8 cellular contexts compared by ENCODE assay signal in the genomic region with DNA sequence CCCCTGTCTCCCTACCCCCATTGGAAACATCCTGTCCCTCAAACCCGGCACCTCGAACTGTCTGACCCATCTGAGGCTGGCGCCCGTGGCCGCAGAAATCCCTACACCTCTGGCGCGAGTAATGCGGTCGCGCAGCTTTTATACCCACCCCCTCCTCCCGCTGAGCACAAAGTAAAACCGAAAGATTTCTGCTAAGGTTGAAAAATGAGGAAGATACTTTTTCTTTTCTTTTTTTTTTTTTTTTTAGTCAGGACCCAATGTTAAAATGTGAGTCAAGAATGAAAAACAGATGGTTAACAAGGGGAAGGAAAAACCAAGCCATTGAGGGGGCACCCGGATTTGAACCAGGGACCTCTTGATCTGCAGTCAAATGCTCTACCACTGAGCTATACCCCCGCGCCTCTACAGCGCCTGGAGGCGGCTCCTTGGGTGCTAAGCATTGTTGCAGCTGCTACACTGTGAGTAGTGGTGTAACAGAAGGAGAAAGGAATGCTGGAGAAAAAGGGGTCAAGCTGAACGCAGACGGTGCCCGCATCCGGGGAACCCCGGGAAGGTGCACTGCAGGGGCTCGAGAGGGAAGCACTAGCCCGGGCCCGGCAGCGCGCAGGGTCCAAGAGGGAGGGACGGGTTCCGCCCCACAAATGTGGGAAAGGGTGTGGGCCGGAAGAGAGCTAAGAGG. TPM values are rescaled to one million over a fixed set of nuclear protein-coding genes. Genes with fewer than 3 reads are reported as not detected.
DNase-seq lines count a peak whose midpoint lies in the region; ATAC-seq, FAIRE-seq and TF ChIP-seq lines count a peak whose summit lies in the region.

No MANE protein-coding gene starts in this region.

- WGBS in psoas muscle, 3 donors, result 0 to 3% (median 1%) methylated on average over 30 of the region's 30 CpGs

- peak overlapping the region; percentile 99 for H3K4me3 ChIP-seq in left ventricle myocardium inferior
- peak overlapping the region; percentile 93 for H3K4me3 ChIP-seq in psoas muscle

- intact Hi-C loops in left ventricle myocardium inferior (cut with micrococcal nuclease), result loop anchor here (10.0 kb wide), 1 partner anchor 56 kb away; the partner anchor contains the start of gene LASP1NB
- intact Hi-C loops in psoas muscle (cut with DNase I), result loop anchor here (5.0 to 10.0 kb wide), 2 partner anchors 283 to 286 kb away; partner anchors contain the start of gene PLXDC1 (in 2 of the 2)

- no peaks in the 10 kb centered on the region for H3K27me3 ChIP-seq in left ventricle myocardium inferior (ENCODE audit: low read depth)
- H3K27me3 ChIP-seq in psoas muscle (ENCODE audit: insufficient read depth in 3 of 3, low read length in 2 of 3), result no peaks in the 10 kb centered on the region

- H3K4me1 ChIP-seq in left ventricle myocardium inferior (peaks cover 57% of the 10 kb centered on the region), psoas muscle (peaks cover 26% of the 10 kb centered on the region)

- H3K9me3 ChIP-seq in left ventricle myocardium inferior (replicated peaks) (no peaks in the 10 kb centered on the region), psoas muscle (no peaks in the 10 kb centered on the region)

- peak overlapping the region; percentile 97 for H3K27ac ChIP-seq in left ventricle myocardium inferior (replicated peaks)
- H3K27ac ChIP-seq in psoas muscle, result peak overlapping the region; percentile 85

- DNase-seq in NCI-H1436 (lab: John Stamatoyannopoulos, UW), result peak; percentile 80
- DNase-seq in T-helper 1 cell, result peak; percentile 58 to 87 (median 73)
- DNase-seq in amniotic stem cell (lab: John Stamatoyannopoulos, UW), result peak; percentile 70
- DNase-seq in left ventricle myocardium inferior, result peak; percentile 85
- peak; percentile 85 to 93 for DNase-seq in psoas muscle
- peak; percentile 78 for DNase-seq in urothelium cell line (ENCODE audit: low spot score)

- peak; percentile 31 for ATAC-seq in HG02678 (IDR thresholded peaks at IDR 0.05; ENCODE audit: unreplicated experiment)
- peak; percentile 81 to 86 (median 82) for ATAC-seq in psoas muscle

- FAIRE-seq in urothelium cell line (lab: Jason Lieb, UNC), result peak; percentile 23

- peak; percentile 49 for TF ChIP-seq CTCF in GM12873 (IDR thresholded peaks at IDR 0.05; ENCODE audit: insufficient read depth, low read depth, low read length, missing control alignments)
- peak; percentile 41 for TF ChIP-seq CTCF in left ventricle myocardium inferior (IDR thresholded peaks at IDR 0.05; ENCODE audit: borderline replicate concordance)
- TF ChIP-seq CTCF in psoas muscle (IDR thresholded peaks at IDR 0.05), result peak; percentile 10

- H3K36me3 ChIP-seq in left ventricle myocardium inferior (no peaks in the 10 kb centered on the region), psoas muscle (ENCODE audit: insufficient read depth in 1 of 2, low read depth in 1 of 2) (no peaks in the 10 kb centered on the region)

RNA-seq across cellular contexts. Expression of gene LASP1, which starts 0.8 kb away (rescaled TPM):
- 29.4 TPM for total RNA-seq in left ventricle myocardium inferior
- total RNA-seq in psoas muscle, result 10 to 100 TPM; 14.6 to 20.1 (median 17.2) TPM
- 10 to 100 TPM in 2 of 3 donors, 1 to 10 TPM in 1; 8.6 to 14.0 (median 10.9) TPM for polyA plus RNA-seq in psoas muscle

RNA-seq across cellular contexts. Expression of gene RPL23, which starts 15.6 kb away (rescaled TPM):
- total RNA-seq in left ventricle myocardium inferior, result 760 TPM
- total RNA-seq in psoas muscle, result 1,000 to 10,000 TPM in 1 of 4 donors, 100 to 1,000 TPM in 3; 816 to 1,006 (median 921) TPM
- polyA plus RNA-seq in psoas muscle, result 1,000 to 10,000 TPM; 1,675 to 2,332 (median 1,765) TPM

RNA-seq across cellular contexts. Expression of gene CWC25, which starts 44.0 kb away (rescaled TPM):
- total RNA-seq in left ventricle myocardium inferior (8.7 TPM), psoas muscle (10 to 100 TPM in 3 of 4 donors, 1 to 10 TPM in 1; 9.7 to 21.3 (median 15.3) TPM)
- polyA plus RNA-seq in psoas muscle, result 10 to 100 TPM; 13.5 to 22.0 (median 15.0) TPM

Comparison
In these comparisons a context has a peak if more than half of its experiments do, and no peak if none do; other contexts are left out.
1. Peak in every context shown above with its lines: DNase-seq, ATAC-seq, H3K4me3 ChIP-seq and H3K27ac ChIP-seq.